ENCODE assay signal across 1 cellular context in the genomic region with DNA sequence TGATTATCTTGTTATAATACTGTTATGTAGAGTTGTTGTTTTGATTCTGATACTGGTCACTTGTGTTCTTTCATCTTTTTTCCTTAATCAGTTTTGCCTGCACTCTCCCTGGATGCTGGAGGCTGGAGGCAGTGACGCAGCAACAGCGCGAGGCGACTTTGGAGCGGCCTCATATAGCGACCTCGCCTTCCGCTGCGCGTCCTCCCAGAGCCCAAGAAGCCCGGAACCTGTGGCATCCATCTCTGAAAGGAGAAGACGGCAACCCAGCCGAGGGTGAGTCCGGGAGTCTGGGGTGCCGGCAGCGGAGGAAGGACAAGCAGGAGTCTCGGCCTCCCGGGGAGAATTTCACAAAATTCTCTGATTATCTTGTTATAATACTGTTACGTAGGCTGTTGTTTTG.
TF ChIP-seq lines count a peak whose summit lies in the region.

No MANE protein-coding gene starts in this region.

TF ChIP-seq in SK-N-SH treated with all-trans-retinoic acid at 6 μM for 48 hours, 23 proteins besides CTCF, POLR2A, EP300 and RAD21 (continued from another document):
- TF ChIP-seq SNAI2 (CRISPR knock-in tag; IDR thresholded peaks at IDR 0.05): no peak
- TF ChIP-seq, protein P1, sequence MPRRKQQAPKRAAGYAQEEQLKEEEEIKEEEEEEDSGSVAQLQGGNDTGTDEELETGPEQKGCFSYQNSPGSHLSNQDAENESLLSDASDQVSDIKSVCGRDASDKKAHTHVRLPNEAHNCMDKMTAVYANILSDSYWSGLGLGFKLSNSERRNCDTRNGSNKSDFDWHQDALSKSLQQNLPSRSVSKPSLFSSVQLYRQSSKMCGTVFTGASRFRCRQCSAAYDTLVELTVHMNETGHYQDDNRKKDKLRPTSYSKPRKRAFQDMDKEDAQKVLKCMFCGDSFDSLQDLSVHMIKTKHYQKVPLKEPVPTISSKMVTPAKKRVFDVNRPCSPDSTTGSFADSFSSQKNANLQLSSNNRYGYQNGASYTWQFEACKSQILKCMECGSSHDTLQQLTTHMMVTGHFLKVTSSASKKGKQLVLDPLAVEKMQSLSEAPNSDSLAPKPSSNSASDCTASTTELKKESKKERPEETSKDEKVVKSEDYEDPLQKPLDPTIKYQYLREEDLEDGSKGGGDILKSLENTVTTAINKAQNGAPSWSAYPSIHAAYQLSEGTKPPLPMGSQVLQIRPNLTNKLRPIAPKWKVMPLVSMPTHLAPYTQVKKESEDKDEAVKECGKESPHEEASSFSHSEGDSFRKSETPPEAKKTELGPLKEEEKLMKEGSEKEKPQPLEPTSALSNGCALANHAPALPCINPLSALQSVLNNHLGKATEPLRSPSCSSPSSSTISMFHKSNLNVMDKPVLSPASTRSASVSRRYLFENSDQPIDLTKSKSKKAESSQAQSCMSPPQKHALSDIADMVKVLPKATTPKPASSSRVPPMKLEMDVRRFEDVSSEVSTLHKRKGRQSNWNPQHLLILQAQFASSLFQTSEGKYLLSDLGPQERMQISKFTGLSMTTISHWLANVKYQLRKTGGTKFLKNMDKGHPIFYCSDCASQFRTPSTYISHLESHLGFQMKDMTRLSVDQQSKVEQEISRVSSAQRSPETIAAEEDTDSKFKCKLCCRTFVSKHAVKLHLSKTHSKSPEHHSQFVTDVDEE (CRISPR knock-in tag; IDR thresholded peaks at IDR 0.05): no peak
TF ChIP-seq in SK-N-SH treated with all-trans-retinoic acid at 6 μM for 48 hours: peak in this region for 0.
